ENCODE assay signal across 8 cellular contexts in genomic region chr5:65721050-65721774, GRCh38. TPM values are rescaled to one million over a fixed set of nuclear protein-coding genes. Genes with fewer than 3 reads are reported as not detected.
DNase-seq lines count a peak whose midpoint lies in the region; ATAC-seq and TF ChIP-seq lines count a peak whose summit lies in the region.

No MANE protein-coding gene starts in this region.

- POLR2A ChIA-PET in activated CD4-positive, alpha-beta T cell treated with anti-CD3 and anti-CD28 coated beads, Interleukin-2, amount 10 ng/mL, durations not matched to agents 7 days and 5 days (lab: Charles Lee): no interaction called here

- no peaks in the 10 kb centered on the region for H3K9me3 Mint-ChIP-seq in activated CD4-positive, alpha-beta T cell treated with anti-CD3 and anti-CD28 coated beads, Interleukin-2, amount 10 ng/mL, durations not matched to agents 7 days and 5 days
- no peaks in the 10 kb centered on the region for H3K9me3 Mint-ChIP-seq in endodermal cell

- ATAC-seq in HG02588 (IDR thresholded peaks at IDR 0.05; ENCODE audit: unreplicated experiment) (peak; percentile 1), lung (ENCODE audit: insufficient read depth, low FRiP score) (peak; percentile 10)

- peaks cover 40% of the 10 kb centered on the region for H3K4me1 Mint-ChIP-seq in activated CD4-positive, alpha-beta T cell treated with anti-CD3 and anti-CD28 coated beads, Interleukin-2, amount 10 ng/mL, durations not matched to agents 7 days and 5 days
- H3K4me1 Mint-ChIP-seq in endodermal cell: peaks cover 16% of the 10 kb centered on the region

- H3K4me3 Mint-ChIP-seq in activated CD4-positive, alpha-beta T cell treated with anti-CD3 and anti-CD28 coated beads, Interleukin-2, amount 10 ng/mL, durations not matched to agents 7 days and 5 days: peak overlapping the region; percentile 85
- H3K4me3 Mint-ChIP-seq in endodermal cell: peak overlapping the region; percentile 87

- H3K9ac ChIP-seq in endodermal cell (ENCODE audit: extremely low read depth, low read length, poor library complexity, severe bottlenecking): peak overlapping the region; percentile 85

- H3K27me3 ChIP-seq in endodermal cell (ENCODE audit: control insufficient read depth, insufficient read depth, low read length, poor library complexity, severe bottlenecking) (no peaks in the 10 kb centered on the region), lung (ENCODE audit: control insufficient read depth, insufficient read depth) (no peaks in the 10 kb centered on the region)

- H3K36me3 ChIP-seq in endodermal cell (ENCODE audit: control insufficient read depth, insufficient read depth, low read length): peaks cover 7% of the 10 kb centered on the region
- no peaks in the 10 kb centered on the region for H3K36me3 ChIP-seq in lung (ENCODE audit: control insufficient read depth in 2 of 2, insufficient read depth in 2 of 2, low read length in 2 of 2)

- H3K4me3 ChIP-seq in endodermal cell (ENCODE audit: low read length): peak overlapping the region; percentile 98
- H3K4me3 ChIP-seq in lung: peak overlapping the region; percentile 98

- no peak for TF ChIP-seq CTCF in endodermal cell (conservative IDR thresholded peaks at IDR 0.05)
- TF ChIP-seq CTCF in lung (IDR thresholded peaks at IDR 0.05; ENCODE audit: control extremely low read depth, extremely low read depth): no peak

- H3K27ac ChIP-seq in endodermal cell (ENCODE audit: low read depth, low read length): no peak overlapping the region
- H3K27ac ChIP-seq in lung (ENCODE audit: low read depth in 1 of 2, low read length in 1 of 2): peak overlapping the region; percentile 73 to 90

- DNase-seq in NCI-H82 (lab: John Stamatoyannopoulos, UW) (peak; percentile 64), NCI-H82 treated with DMSO at 0.1 percent for 48 hours (lab: John Stamatoyannopoulos, UW; ENCODE audit: unreplicated experiment) (no peak), NCI-H1694 (lab: John Stamatoyannopoulos, UW) (peak; percentile 51), endodermal cell (peak; percentile 73), lung (ENCODE audit: low spot score) (peak; percentile 35), superior temporal gyrus (ENCODE audit: extremely low spot score) (peak; percentile 64)
- peak; percentile 7 for DNase-seq in activated CD4-positive, alpha-beta T cell treated with anti-CD3 and anti-CD28 coated beads, Interleukin-2, amount 10 ng/mL, durations not matched to agents 7 days and 5 days

- H3K9me3 ChIP-seq in endodermal cell (ENCODE audit: control insufficient read depth, low read length) (no peaks in the 10 kb centered on the region), lung (ENCODE audit: control insufficient read depth in 2 of 2, insufficient read depth in 1 of 2, low read length in 1 of 2) (peaks cover 0 to 2% of the 10 kb centered on the region in 2 donors)

- H3K36me3 Mint-ChIP-seq in activated CD4-positive, alpha-beta T cell treated with anti-CD3 and anti-CD28 coated beads, Interleukin-2, amount 10 ng/mL, durations not matched to agents 7 days and 5 days (ENCODE audit: low read depth): peaks cover 7% of the 10 kb centered on the region
- peaks cover 4% of the 10 kb centered on the region for H3K36me3 Mint-ChIP-seq in endodermal cell (ENCODE audit: low read depth)

- CTCF ChIA-PET in activated CD4-positive, alpha-beta T cell treated with anti-CD3 and anti-CD28 coated beads, Interleukin-2, amount 10 ng/mL, durations not matched to agents 7 days and 5 days (lab: Charles Lee): interaction anchor here (1.3 to 1.7 kb wide), 2 partner anchors 17 to 28 kb away, joined by 3 to 5 read pairs; no protein-coding TSS in a partner anchor

- 6 to 7% methylated on average over 9 to 18 of the region's 19 CpGs for WGBS in endodermal cell (ENCODE audit: insufficient coverage in 1 of 2, insufficient read length in 1 of 2), 2 experiments
- WGBS in lung, 2 donors: 3% methylated on average over 19 of the region's 19 CpGs

- peak overlapping the region; percentile 93 for H3K27ac Mint-ChIP-seq in activated CD4-positive, alpha-beta T cell treated with anti-CD3 and anti-CD28 coated beads, Interleukin-2, amount 10 ng/mL, durations not matched to agents 7 days and 5 days
- peak overlapping the region; percentile 64 for H3K27ac Mint-ChIP-seq in endodermal cell

- H3K4me1 ChIP-seq in endodermal cell (ENCODE audit: control insufficient read depth, insufficient read depth, low read length) (no peaks in the 10 kb centered on the region), lung (ENCODE audit: control insufficient read depth in 2 of 2, insufficient read depth in 2 of 2, low read length in 2 of 2) (peaks cover 0 to 6% of the 10 kb centered on the region in 2 donors)

- no peaks in the 10 kb centered on the region for H3K27me3 Mint-ChIP-seq in activated CD4-positive, alpha-beta T cell treated with anti-CD3 and anti-CD28 coated beads, Interleukin-2, amount 10 ng/mL, durations not matched to agents 7 days and 5 days
- H3K27me3 Mint-ChIP-seq in endodermal cell (ENCODE audit: insufficient read depth): peaks cover 3% of the 10 kb centered on the region

RNA-seq across cellular contexts. Expression of gene SGTB, which starts 0.7 kb away (rescaled TPM):
- 10 to 100 TPM; 18.4 to 20.1 TPM for total RNA-seq in activated CD4-positive, alpha-beta T cell treated with anti-CD3 and anti-CD28 coated beads, Interleukin-2, amount 10 ng/mL, durations not matched to agents 7 days and 5 days
- total RNA-seq in endodermal cell (10 to 100 TPM; 14.6 to 17.9 TPM), lung (10 to 100 TPM; 10.9 to 11.1 TPM)
- 7.4 TPM for polyA plus RNA-seq in endodermal cell (2013, experiment 1 of 2)
- polyA plus RNA-seq in endodermal cell (2013, experiment 2 of 2): 6.9 TPM
- 1 to 10 TPM; 2.5 to 9.0 TPM for polyA plus RNA-seq in lung

RNA-seq across cellular contexts. Expression of gene NLN, which starts 0.8 kb away (rescaled TPM):
- total RNA-seq in activated CD4-positive, alpha-beta T cell treated with anti-CD3 and anti-CD28 coated beads, Interleukin-2, amount 10 ng/mL, durations not matched to agents 7 days and 5 days: 10 to 100 TPM; 11.0 to 12.4 TPM
- total RNA-seq in endodermal cell (100 to 1,000 TPM; 110 to 136 TPM), lung (10 to 100 TPM; 11.7 to 21.3 TPM)
- 27.1 TPM for polyA plus RNA-seq in endodermal cell (2013, experiment 1 of 2)
- polyA plus RNA-seq in endodermal cell (2013, experiment 2 of 2): 25.3 TPM
- 10 to 100 TPM in 1 of 2 donors, 1 to 10 TPM in 1; 2.9 to 11.9 TPM for polyA plus RNA-seq in lung

Comparison
In these comparisons a context has a peak if more than half of its experiments do, and no peak if none do; other contexts are left out.
1. RNA of gene NLN, which starts 0.8 kb away (total RNA-seq): 110 to 136 TPM in endodermal cell; 11.7 to 21.3 TPM in lung and 11.0 to 12.4 TPM in activated CD4-positive, alpha-beta T cell treated with anti-CD3 and anti-CD28 coated beads, Interleukin-2, amount 10 ng/mL, durations not matched to agents 7 days and 5 days; every median in the first group is over 4 times any median in the second.